1 cellular context compared by ENCODE assay signal in genomic region chr11:9613118-9613829, GRCh38.
TF ChIP-seq lines count a peak whose summit lies in the region.

No MANE protein-coding gene starts in this region.

TF ChIP-seq in HepG2, 621 proteins besides CTCF, POLR2A, EP300 and RAD21 (continued from another document):
- TF ChIP-seq, protein P1, sequence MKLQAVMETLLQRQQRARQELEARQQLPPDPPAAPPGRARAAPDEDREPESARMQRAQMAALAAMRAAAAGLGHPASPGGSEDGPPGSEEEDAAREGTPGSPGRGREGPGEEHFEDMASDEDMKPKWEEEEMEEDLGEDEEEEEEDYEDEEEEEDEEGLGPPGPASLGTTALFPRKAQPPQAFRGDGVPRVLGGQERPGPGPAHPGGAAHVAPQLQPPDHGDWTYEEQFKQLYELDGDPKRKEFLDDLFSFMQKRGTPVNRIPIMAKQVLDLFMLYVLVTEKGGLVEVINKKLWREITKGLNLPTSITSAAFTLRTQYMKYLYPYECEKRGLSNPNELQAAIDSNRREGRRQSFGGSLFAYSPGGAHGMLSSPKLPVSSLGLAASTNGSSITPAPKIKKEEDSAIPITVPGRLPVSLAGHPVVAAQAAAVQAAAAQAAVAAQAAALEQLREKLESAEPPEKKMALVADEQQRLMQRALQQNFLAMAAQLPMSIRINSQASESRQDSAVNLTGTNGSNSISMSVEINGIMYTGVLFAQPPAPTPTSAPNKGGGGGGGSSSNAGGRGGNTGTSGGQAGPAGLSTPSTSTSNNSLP (IDR thresholded peaks at IDR 0.05; ENCODE audit: low read depth, low read length) = peak; percentile 98
- no peak for TF ChIP-seq EHMT2 (IDR thresholded peaks at IDR 0.05; ENCODE audit: borderline replicate concordance, low read depth, low read length)
- 0 out of 2 replicates have a peak, but pooled peaks have one; percentile 30 for TF ChIP-seq TOE1 (CRISPR knock-in tag; IDR thresholded peaks at IDR 0.05)
- peak; percentile 47; the same call in 1 of the 2 replicates for TF ChIP-seq ZNF792 (CRISPR knock-in tag; IDR thresholded peaks at IDR 0.05)
- TF ChIP-seq, protein P2, sequence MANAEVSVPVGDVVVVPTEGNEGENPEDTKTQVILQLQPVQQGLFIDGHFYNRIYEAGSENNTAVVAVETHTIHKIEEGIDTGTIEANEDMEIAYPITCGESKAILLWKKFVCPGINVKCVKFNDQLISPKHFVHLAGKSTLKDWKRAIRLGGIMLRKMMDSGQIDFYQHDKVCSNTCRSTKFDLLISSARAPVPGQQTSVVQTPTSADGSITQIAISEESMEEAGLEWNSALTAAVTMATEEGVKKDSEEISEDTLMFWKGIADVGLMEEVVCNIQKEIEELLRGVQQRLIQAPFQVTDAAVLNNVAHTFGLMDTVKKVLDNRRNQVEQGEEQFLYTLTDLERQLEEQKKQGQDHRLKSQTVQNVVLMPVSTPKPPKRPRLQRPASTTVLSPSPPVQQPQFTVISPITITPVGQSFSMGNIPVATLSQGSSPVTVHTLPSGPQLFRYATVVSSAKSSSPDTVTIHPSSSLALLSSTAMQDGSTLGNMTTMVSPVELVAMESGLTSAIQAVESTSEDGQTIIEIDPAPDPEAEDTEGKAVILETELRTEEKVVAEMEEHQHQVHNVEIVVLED (CRISPR knock-in tag; IDR thresholded peaks at IDR 0.05; ENCODE audit: borderline replicate concordance) = peak; percentile 46; the same call in 1 of the 2 replicates
- TF ChIP-seq ZNF761 (CRISPR knock-in tag; conservative IDR thresholded peaks at IDR 0.05) = peak; percentile 6; the same call in 1 of the 2 replicates
- TF ChIP-seq IRF2 (CRISPR knock-in tag; IDR thresholded peaks at IDR 0.05) = peak; percentile 82; the same call in 1 of the 2 replicates
- 0 out of 2 replicates have a peak, but pooled peaks have one; percentile 35 for TF ChIP-seq FOXA1 (IDR thresholded peaks at IDR 0.05)
- TF ChIP-seq FOXA1 (CRISPR knock-in tag; IDR thresholded peaks at IDR 0.05) = peak; percentile 79
- TF ChIP-seq ATAD3A (CRISPR knock-in tag; IDR thresholded peaks at IDR 0.05) = no peak
- TF ChIP-seq XBP1 (CRISPR knock-in tag; IDR thresholded peaks at IDR 0.05) = no peak
- peak; percentile 39; the same call in 1 of the 2 replicates for TF ChIP-seq SIX4 (CRISPR knock-in tag; IDR thresholded peaks at IDR 0.05)
- no peak for TF ChIP-seq THAP7 (CRISPR knock-in tag; IDR thresholded peaks at IDR 0.05)
- TF ChIP-seq, protein P3, sequence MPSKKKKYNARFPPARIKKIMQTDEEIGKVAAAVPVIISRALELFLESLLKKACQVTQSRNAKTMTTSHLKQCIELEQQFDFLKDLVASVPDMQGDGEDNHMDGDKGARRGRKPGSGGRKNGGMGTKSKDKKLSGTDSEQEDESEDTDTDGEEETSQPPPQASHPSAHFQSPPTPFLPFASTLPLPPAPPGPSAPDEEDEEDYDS (CRISPR knock-in tag; IDR thresholded peaks at IDR 0.05) = peak; percentile 54; the same call in 1 of the 2 replicates
- TF ChIP-seq ZNF446 (CRISPR knock-in tag; IDR thresholded peaks at IDR 0.05) = no peak
- no peak for TF ChIP-seq IKZF4 (CRISPR knock-in tag; IDR thresholded peaks at IDR 0.05; ENCODE audit: borderline replicate concordance, low read depth, not compliant biosample characterization)
- TF ChIP-seq ZNF260 (CRISPR knock-in tag; IDR thresholded peaks at IDR 0.05; ENCODE audit: borderline replicate concordance, low read depth) = no peak
- TF ChIP-seq CREBL2 (CRISPR knock-in tag; IDR thresholded peaks at IDR 0.05; ENCODE audit: borderline replicate concordance) = no peak
- TF ChIP-seq, protein P4, sequence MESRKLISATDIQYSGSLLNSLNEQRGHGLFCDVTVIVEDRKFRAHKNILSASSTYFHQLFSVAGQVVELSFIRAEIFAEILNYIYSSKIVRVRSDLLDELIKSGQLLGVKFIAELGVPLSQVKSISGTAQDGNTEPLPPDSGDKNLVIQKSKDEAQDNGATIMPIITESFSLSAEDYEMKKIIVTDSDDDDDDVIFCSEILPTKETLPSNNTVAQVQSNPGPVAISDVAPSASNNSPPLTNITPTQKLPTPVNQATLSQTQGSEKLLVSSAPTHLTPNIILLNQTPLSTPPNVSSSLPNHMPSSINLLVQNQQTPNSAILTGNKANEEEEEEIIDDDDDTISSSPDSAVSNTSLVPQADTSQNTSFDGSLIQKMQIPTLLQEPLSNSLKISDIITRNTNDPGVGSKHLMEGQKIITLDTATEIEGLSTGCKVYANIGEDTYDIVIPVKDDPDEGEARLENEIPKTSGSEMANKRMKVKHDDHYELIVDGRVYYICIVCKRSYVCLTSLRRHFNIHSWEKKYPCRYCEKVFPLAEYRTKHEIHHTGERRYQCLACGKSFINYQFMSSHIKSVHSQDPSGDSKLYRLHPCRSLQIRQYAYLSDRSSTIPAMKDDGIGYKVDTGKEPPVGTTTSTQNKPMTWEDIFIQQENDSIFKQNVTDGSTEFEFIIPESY (CRISPR knock-in tag; IDR thresholded peaks at IDR 0.05) = peak; percentile 71
- TF ChIP-seq, protein P5, sequence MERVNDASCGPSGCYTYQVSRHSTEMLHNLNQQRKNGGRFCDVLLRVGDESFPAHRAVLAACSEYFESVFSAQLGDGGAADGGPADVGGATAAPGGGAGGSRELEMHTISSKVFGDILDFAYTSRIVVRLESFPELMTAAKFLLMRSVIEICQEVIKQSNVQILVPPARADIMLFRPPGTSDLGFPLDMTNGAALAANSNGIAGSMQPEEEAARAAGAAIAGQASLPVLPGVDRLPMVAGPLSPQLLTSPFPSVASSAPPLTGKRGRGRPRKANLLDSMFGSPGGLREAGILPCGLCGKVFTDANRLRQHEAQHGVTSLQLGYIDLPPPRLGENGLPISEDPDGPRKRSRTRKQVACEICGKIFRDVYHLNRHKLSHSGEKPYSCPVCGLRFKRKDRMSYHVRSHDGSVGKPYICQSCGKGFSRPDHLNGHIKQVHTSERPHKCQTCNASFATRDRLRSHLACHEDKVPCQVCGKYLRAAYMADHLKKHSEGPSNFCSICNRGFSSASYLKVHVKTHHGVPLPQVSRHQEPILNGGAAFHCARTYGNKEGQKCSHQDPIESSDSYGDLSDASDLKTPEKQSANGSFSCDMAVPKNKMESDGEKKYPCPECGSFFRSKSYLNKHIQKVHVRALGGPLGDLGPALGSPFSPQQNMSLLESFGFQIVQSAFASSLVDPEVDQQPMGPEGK (CRISPR knock-in tag; IDR thresholded peaks at IDR 0.05) = peak; percentile 40; the same call in 1 of the 2 replicates
- no peak for TF ChIP-seq JDP2 (CRISPR knock-in tag; IDR thresholded peaks at IDR 0.05; ENCODE audit: borderline replicate concordance)
- TF ChIP-seq ZNF253 (CRISPR knock-in tag; IDR thresholded peaks at IDR 0.05; ENCODE audit: borderline replicate concordance) = no peak
- TF ChIP-seq ZBTB14 (CRISPR knock-in tag; IDR thresholded peaks at IDR 0.05) = no peak
- peak; percentile 70 for TF ChIP-seq ZNF781 (CRISPR knock-in tag; IDR thresholded peaks at IDR 0.05; ENCODE audit: borderline replicate concordance, not compliant biosample characterization)
- TF ChIP-seq SMYD3 (CRISPR knock-in tag; IDR thresholded peaks at IDR 0.05) = no peak
- TF ChIP-seq HMG20A (CRISPR knock-in tag; IDR thresholded peaks at IDR 0.05; ENCODE audit: borderline replicate concordance) = peak; percentile 38; the same call in 1 of the 2 replicates
- TF ChIP-seq ZNF496 (CRISPR knock-in tag; IDR thresholded peaks at IDR 0.05; ENCODE audit: insufficient replicate concordance) = no peak
- TF ChIP-seq, protein P6, sequence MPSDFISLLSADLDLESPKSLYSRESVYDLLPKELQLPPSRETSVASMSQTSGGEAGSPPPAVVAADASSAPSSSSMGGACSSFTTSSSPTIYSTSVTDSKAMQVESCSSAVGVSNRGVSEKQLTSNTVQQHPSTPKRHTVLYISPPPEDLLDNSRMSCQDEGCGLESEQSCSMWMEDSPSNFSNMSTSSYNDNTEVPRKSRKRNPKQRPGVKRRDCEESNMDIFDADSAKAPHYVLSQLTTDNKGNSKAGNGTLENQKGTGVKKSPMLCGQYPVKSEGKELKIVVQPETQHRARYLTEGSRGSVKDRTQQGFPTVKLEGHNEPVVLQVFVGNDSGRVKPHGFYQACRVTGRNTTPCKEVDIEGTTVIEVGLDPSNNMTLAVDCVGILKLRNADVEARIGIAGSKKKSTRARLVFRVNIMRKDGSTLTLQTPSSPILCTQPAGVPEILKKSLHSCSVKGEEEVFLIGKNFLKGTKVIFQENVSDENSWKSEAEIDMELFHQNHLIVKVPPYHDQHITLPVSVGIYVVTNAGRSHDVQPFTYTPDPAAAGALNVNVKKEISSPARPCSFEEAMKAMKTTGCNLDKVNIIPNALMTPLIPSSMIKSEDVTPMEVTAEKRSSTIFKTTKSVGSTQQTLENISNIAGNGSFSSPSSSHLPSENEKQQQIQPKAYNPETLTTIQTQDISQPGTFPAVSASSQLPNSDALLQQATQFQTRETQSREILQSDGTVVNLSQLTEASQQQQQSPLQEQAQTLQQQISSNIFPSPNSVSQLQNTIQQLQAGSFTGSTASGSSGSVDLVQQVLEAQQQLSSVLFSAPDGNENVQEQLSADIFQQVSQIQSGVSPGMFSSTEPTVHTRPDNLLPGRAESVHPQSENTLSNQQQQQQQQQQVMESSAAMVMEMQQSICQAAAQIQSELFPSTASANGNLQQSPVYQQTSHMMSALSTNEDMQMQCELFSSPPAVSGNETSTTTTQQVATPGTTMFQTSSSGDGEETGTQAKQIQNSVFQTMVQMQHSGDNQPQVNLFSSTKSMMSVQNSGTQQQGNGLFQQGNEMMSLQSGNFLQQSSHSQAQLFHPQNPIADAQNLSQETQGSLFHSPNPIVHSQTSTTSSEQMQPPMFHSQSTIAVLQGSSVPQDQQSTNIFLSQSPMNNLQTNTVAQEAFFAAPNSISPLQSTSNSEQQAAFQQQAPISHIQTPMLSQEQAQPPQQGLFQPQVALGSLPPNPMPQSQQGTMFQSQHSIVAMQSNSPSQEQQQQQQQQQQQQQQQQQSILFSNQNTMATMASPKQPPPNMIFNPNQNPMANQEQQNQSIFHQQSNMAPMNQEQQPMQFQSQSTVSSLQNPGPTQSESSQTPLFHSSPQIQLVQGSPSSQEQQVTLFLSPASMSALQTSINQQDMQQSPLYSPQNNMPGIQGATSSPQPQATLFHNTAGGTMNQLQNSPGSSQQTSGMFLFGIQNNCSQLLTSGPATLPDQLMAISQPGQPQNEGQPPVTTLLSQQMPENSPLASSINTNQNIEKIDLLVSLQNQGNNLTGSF (CRISPR knock-in tag; IDR thresholded peaks at IDR 0.05) = no peak; the same call in 1 of the 2 replicates
- peak; percentile 82 for TF ChIP-seq ZFX (CRISPR knock-in tag; IDR thresholded peaks at IDR 0.05; ENCODE audit: low read depth)
- TF ChIP-seq MEIS1 (CRISPR knock-in tag; IDR thresholded peaks at IDR 0.05; ENCODE audit: borderline replicate concordance) = no peak
- no peak for TF ChIP-seq CAMTA2 (CRISPR knock-in tag; IDR thresholded peaks at IDR 0.05; ENCODE audit: borderline replicate concordance)
- peak; percentile 80 for TF ChIP-seq ZNF891 (CRISPR knock-in tag; IDR thresholded peaks at IDR 0.05)
- TF ChIP-seq GABPB1 (CRISPR knock-in tag; IDR thresholded peaks at IDR 0.05) = peak; percentile 49; the same call in 1 of the 2 replicates
- no peak for TF ChIP-seq ZNF143 (CRISPR knock-in tag; IDR thresholded peaks at IDR 0.05)
- TF ChIP-seq KDM6A (CRISPR knock-in tag; IDR thresholded peaks at IDR 0.05; ENCODE audit: low read depth) = no peak
- no peak for TF ChIP-seq PAF1 (CRISPR knock-in tag; IDR thresholded peaks at IDR 0.05)
- peak; percentile 86; the same call in 1 of the 2 replicates for TF ChIP-seq JUNB (CRISPR knock-in tag; IDR thresholded peaks at IDR 0.05; ENCODE audit: borderline replicate concordance)
- peak; percentile 87 for TF ChIP-seq SAP130 (CRISPR knock-in tag; IDR thresholded peaks at IDR 0.05; ENCODE audit: low read depth)
- TF ChIP-seq ATF7 (IDR thresholded peaks at IDR 0.05) = peak; percentile 94
- TF ChIP-seq ATF7 (CRISPR knock-in tag; IDR thresholded peaks at IDR 0.05) = peak; percentile 97
- TF ChIP-seq ATF6 (CRISPR knock-in tag; conservative IDR thresholded peaks at IDR 0.05) = no peak
- peak; percentile 66; the same call in 1 of the 2 replicates for TF ChIP-seq E2F1 (CRISPR knock-in tag; IDR thresholded peaks at IDR 0.05)
TF ChIP-seq in HepG2: peak in this region for 216.
